16 cellular contexts compared by ENCODE assay signal in genomic region chr22:30877662-30878515, GRCh38.
A peak's percentile ranks its signal among the peaks of the same experiment; 100 is the strongest.
DNase-seq lines count a peak whose midpoint lies in the region; ATAC-seq and TF ChIP-seq lines count a peak whose summit lies in the region.
"Had no signal": no experiment of that assay in that cellular context is flagged by ENCODE, and none has a peak within 500 bp of the region (broad histone marks: within the 10 kb centered on the region; RNA-seq: fewer than 3 reads in every experiment).

No MANE protein-coding gene starts in this region.

- no peak overlapping the region for H3K4me2 ChIP-seq in PC-3 (ENCODE audit: low read length)

- peak; percentile 50 for DNase-seq in NCI-H1092 treated with DMSO at 0.1 percent for 48 hours (lab: John Stamatoyannopoulos, UW)
- DNase-seq in PC-3 = peak; percentile 22
- DNase-seq in left cardiac atrium = no peak
- peak; percentile 34 for DNase-seq in retina
- no peak for DNase-seq in activated naive CD4-positive, alpha-beta T cell treated with Interleukin-2 at 50 U/mL for 16 hours
- no peak for DNase-seq in stimulated activated CD8-positive, alpha-beta memory T cell treated with anti-CD3 and anti-CD28 coated beads, Interleukin-4, amount 100 ng/mL, for 48 hours
- DNase-seq: activated CD4-positive, alpha-beta T cell treated with anti-CD3 and anti-CD28 coated beads, Interleukin-2, amount 50 U/mL, for 4 hours; Calu3; effector CD4-positive, alpha-beta T cell; GF-D8; NCI-H82; small intestine; T-helper 1 cell had no signal

- no peaks in the 10 kb centered on the region for H3F3A ChIP-seq in PC-3 (ENCODE audit: low read length, unreplicated experiment)

- POLR2A ChIA-PET in PC-3 (lab: Charles Lee; ENCODE audit: unreplicated experiment) = no interaction called here

- no peaks in the 10 kb centered on the region for H3K27me3 ChIP-seq in PC-3 (ENCODE audit: low read length)
- H3K27me3 ChIP-seq: thyroid gland had no signal

- no peak overlapping the region for H3K4me3 ChIP-seq in PC-3 (ENCODE audit: low read length)
- H3K4me3 ChIP-seq: thyroid gland had no signal

- CTCF ChIA-PET in PC-3 (lab: Charles Lee) = no interaction called here

- no peak overlapping the region for H3K27ac ChIP-seq in PC-3 (ENCODE audit: low read length)
- H3K27ac ChIP-seq: thyroid gland, VCaP had no signal

- no TSS peak for BruUV-seq in PC-3 (replicated peaks; lab: Mats Ljungman, UMichigan)

- intact Hi-C loops in PC-3 (cut with micrococcal nuclease) = no loop called here
- intact Hi-C loops in left cardiac atrium (cut with DNase I) = loop anchor here (10.0 kb wide), 2 partner anchors 73 to 103 kb away; no protein-coding TSS in a partner anchor

- H3K9me3 ChIP-seq in PC-3 (ENCODE audit: low read length) = no peaks in the 10 kb centered on the region
- H3K9me3 ChIP-seq: thyroid gland had no signal

- no peaks in the 10 kb centered on the region for H3K79me2 ChIP-seq in PC-3 (ENCODE audit: low read length)

- no peaks in the 10 kb centered on the region for H3K4me1 ChIP-seq in PC-3 (ENCODE audit: insufficient read depth, low read length)
- H3K4me1 ChIP-seq: thyroid gland had no signal

- no peaks in the 10 kb centered on the region for H3K36me3 ChIP-seq in PC-3 (ENCODE audit: low read depth, low read length)
- H3K36me3 ChIP-seq: thyroid gland had no signal

- no peak overlapping the region for H3K9ac ChIP-seq in PC-3 (ENCODE audit: low read length)

- no peaks in the 10 kb centered on the region for H3K9me2 ChIP-seq in PC-3 (replicated peaks; ENCODE audit: low read length)

- no peaks in the 10 kb centered on the region for H4K20me1 ChIP-seq in PC-3 (ENCODE audit: low read length)

- ATAC-seq in PC-3 (no peak), left cardiac atrium (peak; percentile 35 to 46), HG03442 (IDR thresholded peaks at IDR 0.05; ENCODE audit: unreplicated experiment) (no peak)

- no peak overlapping the region for H2AFZ ChIP-seq in PC-3 (ENCODE audit: low read length)

- TF ChIP-seq CTCF in PC-3 (conservative IDR thresholded peaks at IDR 0.05; ENCODE audit: low read depth, low read length) = no peak

Comparison
In these comparisons a context has a peak if more than half of its experiments do, and no peak if none do; other contexts are left out.
1. DNase-seq: peak in NCI-H1092 treated with DMSO at 0.1 percent for 48 hours (single experiment), PC-3 (single experiment) and retina (single experiment); none in left cardiac atrium (single experiment), activated naive CD4-positive, alpha-beta T cell treated with Interleukin-2 at 50 U/mL for 16 hours (single experiment) and stimulated activated CD8-positive, alpha-beta memory T cell treated with anti-CD3 and anti-CD28 coated beads, Interleukin-4, amount 100 ng/mL, for 48 hours (single experiment).
2. ATAC-seq: peak in left cardiac atrium (2 of 2); none in PC-3 (single experiment) and HG03442 (single experiment).